Comparison of ENCODE assay signal across 31 cellular contexts in the genomic region with DNA sequence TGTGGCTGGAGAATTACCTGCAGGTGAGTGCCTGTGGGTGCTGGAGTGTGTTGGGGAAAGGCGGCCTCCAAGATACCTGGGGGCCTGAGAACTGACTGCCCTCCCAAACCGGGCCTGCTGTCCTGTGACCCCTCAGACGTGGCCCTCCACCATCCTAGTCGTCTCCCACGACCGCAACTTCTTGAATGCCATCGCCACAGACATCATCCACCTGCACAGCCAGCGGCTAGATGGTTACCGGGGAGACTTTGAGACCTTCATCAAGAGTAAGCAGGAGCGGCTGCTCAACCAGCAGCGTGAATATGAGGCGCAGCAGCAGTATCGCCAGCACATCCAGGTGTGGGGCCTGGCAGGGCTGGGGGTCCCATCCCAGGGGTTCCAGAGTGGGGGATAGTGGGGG. TPM values are rescaled to one million over a fixed set of nuclear protein-coding genes. Genes with fewer than 3 reads are reported as not detected.
"Had no signal": no experiment of that assay in that cellular context is flagged by ENCODE, and none has a peak within 500 bp of the region (broad histone marks: within the 10 kb centered on the region; RNA-seq: fewer than 3 reads in every experiment).

No MANE protein-coding gene starts in this region.

- H3K4me3 Mint-ChIP-seq: activated B cell treated with CpG ODN at 0.5 μM for 24 hours; activated CD8-positive, alpha-beta T cell treated with anti-CD3 and anti-CD28 coated beads for 36 hours; activated T-cell treated with anti-CD3 and anti-CD28 coated beads, Interleukin-2, amount 50 U/mL, for 72 hours; T-helper 1 cell treated with Interleukin-12 subunit alpha and Interleukin-12 subunit beta and Interleukin-4 antibody, amounts not matched to agents 30 μg/mL and 1 μg/mL, for 36 hours; T-helper 2 cell treated with Interferon-gamma antibody and Interleukin-4, amounts not matched to agents 5 μg/mL and 100 μg/mL, for 36 hours had no signal

- H3K27ac Mint-ChIP-seq: activated B cell treated with CpG ODN at 0.5 μM for 24 hours; activated CD8-positive, alpha-beta T cell treated with anti-CD3 and anti-CD28 coated beads for 36 hours; activated T-cell treated with anti-CD3 and anti-CD28 coated beads, Interleukin-2, amount 50 U/mL, for 72 hours; effector memory CD8-positive, alpha-beta T cell; T-cell; T-helper 1 cell treated with Interleukin-12 subunit alpha and Interleukin-12 subunit beta and Interleukin-4 antibody, amounts not matched to agents 30 μg/mL and 1 μg/mL, for 36 hours; T-helper 2 cell treated with Interferon-gamma antibody and Interleukin-4, amounts not matched to agents 5 μg/mL and 100 μg/mL, for 36 hours had no signal

- ATAC-seq: activated CD4-positive, CD25-positive, alpha-beta regulatory T cell treated with anti-CD3 and anti-CD28 coated beads, Interleukin-2, amount 50 U/mL, for 24 hours; activated CD8-positive, alpha-beta T cell treated with anti-CD3 and anti-CD28 coated beads for 36 hours; activated T-cell treated with anti-CD3 and anti-CD28 coated beads, Interleukin-2, amount 50 U/mL, for 72 hours; effector memory CD8-positive, alpha-beta T cell; foreskin keratinocyte; gastrocnemius medialis; heart right ventricle; T-cell had no signal

- H3K27me3 Mint-ChIP-seq: activated B cell treated with CpG ODN at 0.5 μM for 24 hours; activated CD8-positive, alpha-beta T cell treated with anti-CD3 and anti-CD28 coated beads for 36 hours; activated naive CD8-positive, alpha-beta T cell; effector memory CD8-positive, alpha-beta T cell; T-cell had no signal

- H3K4me3 ChIP-seq: esophagus muscularis mucosa, gastrocnemius medialis, heart right ventricle had no signal

- H3K27me3 ChIP-seq: brain microvascular endothelial cell, esophagus muscularis mucosa, foreskin keratinocyte, gastrocnemius medialis, heart right ventricle had no signal

- DNase-seq: activated B cell treated with CpG ODN at 0.5 μM for 24 hours; activated CD4-positive, alpha-beta T cell treated with anti-CD3 and anti-CD28 coated beads for 48 hours; activated CD4-positive, alpha-beta T cell treated with anti-CD3 and anti-CD28 coated beads, Interleukin-2, amount 50 U/mL, for 1 hour; activated CD4-positive, alpha-beta T cell treated with anti-CD3 and anti-CD28 coated beads, Interleukin-2, amount 50 U/mL, for 48 hours; activated CD8-positive, alpha-beta memory T cell treated with anti-CD3 and anti-CD28 coated beads for 24 hours; activated CD8-positive, alpha-beta T cell treated with anti-CD3 and anti-CD28 coated beads for 36 hours; activated gamma-delta T cell treated with Interleukin-2 at 50 U/mL for 16 hours; activated naive CD4-positive, alpha-beta T cell treated with anti-CD3 and anti-CD28 coated beads, Interleukin-2, amount 50 U/mL, for 16 hours; activated naive CD4-positive, alpha-beta T cell treated with Interleukin-2 at 50 U/mL for 16 hours; activated T-cell treated with anti-CD3 and anti-CD28 coated beads, Interleukin-2, amount 50 U/mL, for 72 hours; amniotic stem cell; anterior cingulate cortex; brain microvascular endothelial cell; caudate nucleus; cortex of kidney; dermis blood vessel endothelial cell; effector CD4-positive, alpha-beta T cell; effector memory CD8-positive, alpha-beta T cell; erythroblast; foreskin keratinocyte; gastrocnemius medialis; heart right ventricle; T-cell; T1000; WERI-Rb-1 had no signal

- H3K27ac ChIP-seq: brain microvascular endothelial cell, esophagus muscularis mucosa, foreskin keratinocyte, gastrocnemius medialis, heart right ventricle, WERI-Rb-1 had no signal

- H3K4me1 ChIP-seq: foreskin keratinocyte had no signal

- H3K9me3 ChIP-seq: esophagus muscularis mucosa, gastrocnemius medialis, heart right ventricle had no signal

RNA-seq across cellular contexts. Expression of a gene that starts 40.0 kb away (rescaled TPM):
- total RNA-seq: activated CD8-positive, alpha-beta T cell treated with anti-CD3 and anti-CD28 coated beads for 36 hours; bronchial epithelial cell; foreskin keratinocyte; gastrocnemius medialis had no signal
- polyA plus RNA-seq: foreskin keratinocyte had no signal
